In the genomic region with DNA sequence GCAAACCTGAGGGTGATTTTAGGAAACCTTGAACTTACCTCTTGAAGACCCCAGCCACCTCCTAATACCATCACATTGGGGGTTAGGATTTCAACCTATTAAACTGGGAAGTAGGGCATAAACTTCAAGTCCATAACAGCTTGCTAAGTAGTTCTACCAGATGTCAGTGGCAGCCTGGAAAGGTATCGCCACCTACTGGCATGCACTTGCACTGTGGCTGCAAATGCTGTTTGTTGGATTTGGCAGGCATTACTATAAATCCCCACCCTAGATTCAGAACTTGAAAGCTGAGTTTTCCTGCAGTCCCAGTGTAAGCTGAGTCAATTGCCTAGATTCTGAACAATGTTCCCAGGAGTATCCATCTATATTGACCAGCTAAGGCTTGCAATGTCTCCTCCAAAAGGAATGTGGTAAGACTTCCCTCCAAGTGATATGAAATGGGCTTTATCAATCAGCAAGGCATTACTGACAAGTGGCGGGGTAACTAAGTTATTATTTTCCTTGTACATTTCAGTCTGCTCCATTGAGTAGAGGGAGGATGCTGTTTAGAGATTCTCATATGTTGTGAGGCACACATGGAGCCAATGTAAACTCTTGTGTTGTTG, we compare ENCODE assay signal across 8 cellular contexts.
DNase-seq lines count a peak whose midpoint lies in the region; ATAC-seq and TF ChIP-seq lines count a peak whose summit lies in the region.

No MANE protein-coding gene starts in this region.

- H3K4me2 ChIP-seq in OCI-LY7 (ENCODE audit: low read length): no peak overlapping the region

- peaks cover 0 to 2% of the 10 kb centered on the region in 2 donors for H3K36me3 Mint-ChIP-seq in activated T-cell treated with anti-CD3 and anti-CD28 coated beads, Interleukin-2, amount 50 U/mL, for 72 hours (ENCODE audit: insufficient read depth in 2 of 2)

- TF ChIP-seq CTCF in OCI-LY7 (conservative IDR thresholded peaks at IDR 0.05; ENCODE audit: low read length): peak; percentile 98
- peak; percentile 82 for TF ChIP-seq CTCF in foreskin keratinocyte (conservative IDR thresholded peaks at IDR 0.05)
- peak; percentile 40 for TF ChIP-seq CTCF in psoas muscle (IDR thresholded peaks at IDR 0.05)

- no peaks in the 10 kb centered on the region for H3K9me2 ChIP-seq in OCI-LY7 (ENCODE audit: insufficient read depth, low read length)

- WGBS in psoas muscle, 3 donors: 79 to 88% (median 83%) methylated on average over 2 of the region's 2 CpGs

- peak overlapping the region; percentile 35 for H3K27ac Mint-ChIP-seq in activated T-cell treated with anti-CD3 and anti-CD28 coated beads, Interleukin-2, amount 50 U/mL, for 72 hours

- no peaks in the 10 kb centered on the region for H3K36me3 ChIP-seq in OCI-LY7 (ENCODE audit: insufficient read depth, low read length)
- no peaks in the 10 kb centered on the region for H3K36me3 ChIP-seq in psoas muscle (ENCODE audit: insufficient read depth in 1 of 2, low read depth in 1 of 2)

- ATAC-seq in HG02571 (IDR thresholded peaks at IDR 0.05; ENCODE audit: unreplicated experiment) (peak; percentile 54), foreskin keratinocyte (peak; percentile 61), psoas muscle (no peak), GM21360 (IDR thresholded peaks at IDR 0.05; ENCODE audit: unreplicated experiment) (no peak)
- peak; percentile 52 to 73 for ATAC-seq in activated T-cell treated with anti-CD3 and anti-CD28 coated beads, Interleukin-2, amount 50 U/mL, for 72 hours (replicated peaks in 1 of 2)

- CTCF ChIA-PET in OCI-LY7 (lab: Charles Lee; ENCODE audit: unreplicated experiment): interaction anchor here (0.7 to 1.5 kb wide), 3 partner anchors 8 to 341 kb away, joined by 3 to 5 read pairs (median 3); no protein-coding TSS in a partner anchor

- H3K4me3 Mint-ChIP-seq in activated T-cell treated with anti-CD3 and anti-CD28 coated beads, Interleukin-2, amount 50 U/mL, for 72 hours: no peak overlapping the region

- H4K20me1 ChIP-seq in OCI-LY7 (ENCODE audit: insufficient read depth, low read length): no peaks in the 10 kb centered on the region

- H3K4me1 ChIP-seq in OCI-LY7 (ENCODE audit: insufficient read depth, low read length, poor library complexity, severe bottlenecking) (no peaks in the 10 kb centered on the region), foreskin keratinocyte (no peaks in the 10 kb centered on the region), psoas muscle (no peaks in the 10 kb centered on the region)

- POLR2A ChIA-PET in OCI-LY7 (lab: Charles Lee): interaction anchor here (0.9 to 3.2 kb wide), 8 partner anchors 8 to 343 kb away, joined by 3 to 15 read pairs (median 4); no protein-coding TSS in a partner anchor

- H3K79me2 ChIP-seq in OCI-LY7 (ENCODE audit: insufficient read depth, low read depth, low read length): no peaks in the 10 kb centered on the region

- peak overlapping the region; percentile 20; the same call in 1 of the 2 replicates for H2AFZ ChIP-seq in OCI-LY7 (ENCODE audit: low read length)

- H3K4me1 Mint-ChIP-seq in activated T-cell treated with anti-CD3 and anti-CD28 coated beads, Interleukin-2, amount 50 U/mL, for 72 hours (ENCODE audit: low read depth): no peaks in the 10 kb centered on the region

- H3K27me3 ChIP-seq in foreskin keratinocyte: no peaks in the 10 kb centered on the region
- no peaks in the 10 kb centered on the region for H3K27me3 ChIP-seq in psoas muscle (ENCODE audit: insufficient read depth in 3 of 3, low read length in 2 of 3)

- no TSS peak for BruUV-seq in OCI-LY7 (replicated peaks; lab: Mats Ljungman, UMichigan)

- H3K27me3 Mint-ChIP-seq in activated T-cell treated with anti-CD3 and anti-CD28 coated beads, Interleukin-2, amount 50 U/mL, for 72 hours (ENCODE audit: low read depth): no peaks in the 10 kb centered on the region

- H3K27ac ChIP-seq in OCI-LY7 (ENCODE audit: low read depth, low read length, poor library complexity, severe bottlenecking) (no peak overlapping the region), foreskin keratinocyte (no peak overlapping the region), psoas muscle (no peak overlapping the region)

- H3K9me3 ChIP-seq in OCI-LY7 (ENCODE audit: low read length): peaks cover 6% of the 10 kb centered on the region; the same call in 1 of the 2 replicates
- peaks cover 8% of the 10 kb centered on the region for H3K9me3 ChIP-seq in psoas muscle

- no peak overlapping the region for H3K4me3 ChIP-seq in OCI-LY7 (ENCODE audit: low read depth, low read length, poor library complexity, severe bottlenecking)
- no peak overlapping the region for H3K4me3 ChIP-seq in psoas muscle

- DNase-seq in DMS 273 treated with DMSO at 0.1 percent for 48 hours (lab: John Stamatoyannopoulos, UW) (peak; percentile 1), OCI-LY7 (ENCODE audit: low spot score) (peak; percentile 80), foreskin keratinocyte (peak in 1 of 2 donors; percentile 31), psoas muscle (no peak), NCI-H774 (lab: John Stamatoyannopoulos, UW) (no peak)
- DNase-seq in activated T-cell treated with anti-CD3 and anti-CD28 coated beads, Interleukin-2, amount 50 U/mL, for 72 hours: peak; percentile 67 to 73

- intact Hi-C loops in OCI-LY7 (cut with micrococcal nuclease; ENCODE audit: unreplicated experiment) (loop anchor here (1.0 to 10.0 kb wide), 4 partner anchors 66 to 649 kb away; no protein-coding TSS in a partner anchor), psoas muscle (cut with DNase I) (no loop called here)

- peaks cover 0 to 2% of the 10 kb centered on the region in 2 donors for H3K9me3 Mint-ChIP-seq in activated T-cell treated with anti-CD3 and anti-CD28 coated beads, Interleukin-2, amount 50 U/mL, for 72 hours

Comparison
In these comparisons a context has a peak if more than half of its experiments do, and no peak if none do; other contexts are left out.
1. DNase-seq: peak in DMS 273 treated with DMSO at 0.1 percent for 48 hours (single experiment), OCI-LY7 (single experiment) and activated T-cell treated with anti-CD3 and anti-CD28 coated beads, Interleukin-2, amount 50 U/mL, for 72 hours (2 of 2); none in psoas muscle (0 of 2) and NCI-H774 (single experiment).
2. ATAC-seq: peak in HG02571 (single experiment), activated T-cell treated with anti-CD3 and anti-CD28 coated beads, Interleukin-2, amount 50 U/mL, for 72 hours (2 of 2) and foreskin keratinocyte (single experiment); none in psoas muscle (0 of 4) and GM21360 (single experiment).
3. CTCF ChIP-seq: peak in every context shown above with its lines; median percentile 98 in OCI-LY7; 82 in foreskin keratinocyte; 40 in psoas muscle.